ENCODE assay signal across 28 cellular contexts in the genomic region with DNA sequence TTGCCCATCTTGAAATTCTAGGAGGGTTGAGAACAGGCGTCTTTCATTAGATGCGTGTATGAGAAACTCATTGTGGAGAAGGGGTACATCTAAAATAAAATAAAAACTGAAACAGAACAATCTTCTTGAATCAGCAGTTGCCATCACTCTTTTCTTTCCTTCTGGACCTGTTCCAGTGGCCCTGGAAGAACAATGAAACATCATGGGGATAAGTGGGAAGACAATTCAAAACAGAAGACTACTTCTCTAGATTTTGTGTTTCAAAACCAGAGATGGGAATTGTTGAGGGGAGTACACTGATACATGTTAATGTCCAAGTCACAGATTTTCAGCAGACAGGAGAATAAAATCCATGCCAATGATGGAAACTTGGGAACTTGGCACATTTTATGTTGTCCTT. TPM values are rescaled to one million over a fixed set of nuclear protein-coding genes. Genes with fewer than 3 reads are reported as not detected.
"Had no signal": no experiment of that assay in that cellular context is flagged by ENCODE, and none has a peak within 500 bp of the region (broad histone marks: within the 10 kb centered on the region; RNA-seq: fewer than 3 reads in every experiment).

No MANE protein-coding gene starts in this region.

- H3K27me3 Mint-ChIP-seq: activated CD4-positive, alpha-beta memory T cell treated with anti-CD3 and anti-CD28 coated beads for 36 hours had no signal

- H3K4me3 ChIP-seq: SJCRH30 had no signal

- H3K27ac ChIP-seq: SJCRH30, VCaP had no signal

- H3K27me3 ChIP-seq: SJCRH30 had no signal

- H3K9ac ChIP-seq: SK-N-SH had no signal

- H3K36me3 ChIP-seq: SJCRH30 had no signal

- DNase-seq: activated CD4-positive, alpha-beta memory T cell treated with anti-CD3 and anti-CD28 coated beads for 36 hours; activated CD4-positive, alpha-beta T cell treated with anti-CD3 and anti-CD28 coated beads, Interleukin-2, amount 10 ng/mL, durations not matched to agents 7 days and 5 days; activated CD4-positive, CD25-positive, alpha-beta regulatory T cell; activated CD8-positive, alpha-beta memory T cell treated with anti-CD3 and anti-CD28 coated beads for 24 hours; activated gamma-delta T cell; activated naive CD4-positive, alpha-beta T cell treated with anti-CD3 and anti-CD28 coated beads for 36 hours; activated T-cell treated with anti-CD3 and anti-CD28 coated beads, Interleukin-2, amount 50 U/mL, for 48 hours; amygdala; Karpas-422; MM.1S; NCI-H1105; NCI-H1436; NCI-H1694 treated with DMSO at 0.1 percent for 48 hours; NCI-H2029 treated with DMSO at 0.1 percent for 48 hours; NCI-H510A; NCI-H526 treated with DMSO at 0.1 percent for 48 hours; NCI-H82; Right ventricle myocardium superior; RPMI8226; SJCRH30; SK-N-SH; T-helper 1 cell had no signal

- H3K27ac Mint-ChIP-seq: activated CD4-positive, alpha-beta memory T cell treated with anti-CD3 and anti-CD28 coated beads for 36 hours; activated CD4-positive, alpha-beta T cell treated with anti-CD3 and anti-CD28 coated beads, Interleukin-2, amount 10 ng/mL, durations not matched to agents 7 days and 5 days; activated naive CD4-positive, alpha-beta T cell treated with anti-CD3 and anti-CD28 coated beads for 36 hours; activated naive CD8-positive, alpha-beta T cell; activated T-helper 17 cell treated with anti-CD3 and anti-CD28 coated beads, Interleukin-2, amount 50 U/mL, for 72 hours had no signal

- ATAC-seq: activated T-helper 17 cell treated with anti-CD3 and anti-CD28 coated beads, Interleukin-2, amount 50 U/mL, for 72 hours; Panc1 had no signal

- H3K4me1 Mint-ChIP-seq: activated CD4-positive, alpha-beta T cell treated with anti-CD3 and anti-CD28 coated beads, Interleukin-2, amount 10 ng/mL, durations not matched to agents 7 days and 5 days; activated T-helper 17 cell treated with anti-CD3 and anti-CD28 coated beads, Interleukin-2, amount 50 U/mL, for 72 hours had no signal

- H3K4me3 Mint-ChIP-seq: activated CD4-positive, alpha-beta memory T cell treated with anti-CD3 and anti-CD28 coated beads for 36 hours; activated CD4-positive, alpha-beta T cell treated with anti-CD3 and anti-CD28 coated beads, Interleukin-2, amount 10 ng/mL, durations not matched to agents 7 days and 5 days; activated naive CD4-positive, alpha-beta T cell treated with anti-CD3 and anti-CD28 coated beads for 36 hours; activated naive CD8-positive, alpha-beta T cell; activated T-helper 17 cell treated with anti-CD3 and anti-CD28 coated beads, Interleukin-2, amount 50 U/mL, for 72 hours had no signal

- H3K9me3 ChIP-seq: SJCRH30, SK-N-SH had no signal

- H3K36me3 Mint-ChIP-seq: activated CD4-positive, alpha-beta memory T cell treated with anti-CD3 and anti-CD28 coated beads for 36 hours; activated naive CD8-positive, alpha-beta T cell had no signal

- H3K9me3 Mint-ChIP-seq: activated CD4-positive, alpha-beta memory T cell treated with anti-CD3 and anti-CD28 coated beads for 36 hours; activated CD4-positive, alpha-beta T cell treated with anti-CD3 and anti-CD28 coated beads, Interleukin-2, amount 10 ng/mL, durations not matched to agents 7 days and 5 days; activated naive CD4-positive, alpha-beta T cell treated with anti-CD3 and anti-CD28 coated beads for 36 hours; activated T-helper 17 cell treated with anti-CD3 and anti-CD28 coated beads, Interleukin-2, amount 50 U/mL, for 72 hours had no signal

- H3K4me2 ChIP-seq: SK-N-SH had no signal

RNA-seq across cellular contexts. Expression of gene SLC1A3, which starts 59.9 kb away (rescaled TPM):
- total RNA-seq: activated CD4-positive, alpha-beta T cell treated with anti-CD3 and anti-CD28 coated beads, Interleukin-2, amount 10 ng/mL, durations not matched to agents 7 days and 5 days; OCI-LY7; T-helper 2 cell treated with Interferon-gamma antibody and Interleukin-4, amounts not matched to agents 100 ng/mL and 5 ng/mL, for 36 hours had no signal
- polyA plus RNA-seq: SK-N-SH had no signal
